Comparison of ENCODE assay signal across 1 cellular context in the genomic region with DNA sequence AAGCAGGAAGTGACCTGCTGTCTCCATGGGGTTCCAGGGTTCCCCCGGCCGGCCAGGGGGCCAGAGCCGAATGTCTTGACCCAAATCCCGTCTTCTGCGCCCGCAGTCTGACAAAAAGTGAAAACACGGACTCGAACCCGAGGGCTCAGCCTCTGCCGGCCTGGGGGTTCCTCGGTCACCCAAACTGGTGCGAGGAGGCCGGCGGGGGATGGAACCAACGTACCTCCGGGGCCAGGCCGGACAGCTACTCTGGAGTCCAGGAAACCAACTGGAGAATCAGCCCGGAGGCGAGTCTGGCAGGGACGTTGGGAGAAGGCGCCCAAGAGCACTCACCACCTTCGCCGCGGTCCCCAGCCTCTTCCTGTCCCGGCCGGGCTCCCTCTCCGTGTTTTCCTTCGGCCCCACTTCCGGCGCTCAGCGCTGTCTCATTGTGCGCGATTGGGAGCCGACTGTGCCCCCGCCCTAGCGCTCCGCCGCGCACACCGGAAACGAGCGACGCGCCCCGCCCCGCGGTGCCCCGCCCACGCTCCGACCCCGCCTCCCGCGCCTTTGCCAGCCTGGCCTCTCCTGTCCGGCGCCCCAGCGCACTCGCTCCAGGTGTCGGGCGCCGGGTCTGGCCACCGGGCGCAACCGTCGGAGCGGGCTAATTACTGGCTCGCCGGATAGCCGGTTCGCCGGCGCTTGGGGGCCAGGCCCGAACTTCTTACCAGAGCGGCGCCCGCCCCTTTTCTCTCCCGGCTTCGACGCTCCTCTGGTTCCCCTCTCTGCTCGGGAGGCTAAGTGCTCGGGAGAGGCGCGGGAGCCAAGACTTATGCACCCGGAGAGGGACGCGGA.
TF ChIP-seq lines count a peak whose summit lies in the region.

A gene with protein sequence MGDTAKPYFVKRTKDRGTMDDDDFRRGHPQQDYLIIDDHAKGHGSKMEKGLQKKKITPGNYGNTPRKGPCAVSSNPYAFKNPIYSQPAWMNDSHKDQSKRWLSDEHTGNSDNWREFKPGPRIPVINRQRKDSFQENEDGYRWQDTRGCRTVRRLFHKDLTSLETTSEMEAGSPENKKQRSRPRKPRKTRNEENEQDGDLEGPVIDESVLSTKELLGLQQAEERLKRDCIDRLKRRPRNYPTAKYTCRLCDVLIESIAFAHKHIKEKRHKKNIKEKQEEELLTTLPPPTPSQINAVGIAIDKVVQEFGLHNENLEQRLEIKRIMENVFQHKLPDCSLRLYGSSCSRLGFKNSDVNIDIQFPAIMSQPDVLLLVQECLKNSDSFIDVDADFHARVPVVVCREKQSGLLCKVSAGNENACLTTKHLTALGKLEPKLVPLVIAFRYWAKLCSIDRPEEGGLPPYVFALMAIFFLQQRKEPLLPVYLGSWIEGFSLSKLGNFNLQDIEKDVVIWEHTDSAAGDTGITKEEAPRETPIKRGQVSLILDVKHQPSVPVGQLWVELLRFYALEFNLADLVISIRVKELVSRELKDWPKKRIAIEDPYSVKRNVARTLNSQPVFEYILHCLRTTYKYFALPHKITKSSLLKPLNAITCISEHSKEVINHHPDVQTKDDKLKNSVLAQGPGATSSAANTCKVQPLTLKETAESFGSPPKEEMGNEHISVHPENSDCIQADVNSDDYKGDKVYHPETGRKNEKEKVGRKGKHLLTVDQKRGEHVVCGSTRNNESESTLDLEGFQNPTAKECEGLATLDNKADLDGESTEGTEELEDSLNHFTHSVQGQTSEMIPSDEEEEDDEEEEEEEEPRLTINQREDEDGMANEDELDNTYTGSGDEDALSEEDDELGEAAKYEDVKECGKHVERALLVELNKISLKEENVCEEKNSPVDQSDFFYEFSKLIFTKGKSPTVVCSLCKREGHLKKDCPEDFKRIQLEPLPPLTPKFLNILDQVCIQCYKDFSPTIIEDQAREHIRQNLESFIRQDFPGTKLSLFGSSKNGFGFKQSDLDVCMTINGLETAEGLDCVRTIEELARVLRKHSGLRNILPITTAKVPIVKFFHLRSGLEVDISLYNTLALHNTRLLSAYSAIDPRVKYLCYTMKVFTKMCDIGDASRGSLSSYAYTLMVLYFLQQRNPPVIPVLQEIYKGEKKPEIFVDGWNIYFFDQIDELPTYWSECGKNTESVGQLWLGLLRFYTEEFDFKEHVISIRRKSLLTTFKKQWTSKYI (N-terminal part only) (minus strand): TSS at position 363 of the 834 bp plus-strand sequence. CDS start 1,211 bp downstream, outside the sequence.

TF ChIP-seq in SK-N-SH treated with all-trans-retinoic acid at 6 μM for 48 hours, 23 proteins besides CTCF, POLR2A, EP300 and RAD21 (continued from another document):
- TF ChIP-seq PPARA (CRISPR knock-in tag; IDR thresholded peaks at IDR 0.05; ENCODE audit: borderline replicate concordance), result no peak
- TF ChIP-seq TCF4 (CRISPR knock-in tag; IDR thresholded peaks at IDR 0.05; ENCODE audit: borderline replicate concordance), result no peak
- no peak for TF ChIP-seq BACH2 (CRISPR knock-in tag; IDR thresholded peaks at IDR 0.05; ENCODE audit: borderline replicate concordance)
